1 cellular context compared by ENCODE assay signal in the genomic region with DNA sequence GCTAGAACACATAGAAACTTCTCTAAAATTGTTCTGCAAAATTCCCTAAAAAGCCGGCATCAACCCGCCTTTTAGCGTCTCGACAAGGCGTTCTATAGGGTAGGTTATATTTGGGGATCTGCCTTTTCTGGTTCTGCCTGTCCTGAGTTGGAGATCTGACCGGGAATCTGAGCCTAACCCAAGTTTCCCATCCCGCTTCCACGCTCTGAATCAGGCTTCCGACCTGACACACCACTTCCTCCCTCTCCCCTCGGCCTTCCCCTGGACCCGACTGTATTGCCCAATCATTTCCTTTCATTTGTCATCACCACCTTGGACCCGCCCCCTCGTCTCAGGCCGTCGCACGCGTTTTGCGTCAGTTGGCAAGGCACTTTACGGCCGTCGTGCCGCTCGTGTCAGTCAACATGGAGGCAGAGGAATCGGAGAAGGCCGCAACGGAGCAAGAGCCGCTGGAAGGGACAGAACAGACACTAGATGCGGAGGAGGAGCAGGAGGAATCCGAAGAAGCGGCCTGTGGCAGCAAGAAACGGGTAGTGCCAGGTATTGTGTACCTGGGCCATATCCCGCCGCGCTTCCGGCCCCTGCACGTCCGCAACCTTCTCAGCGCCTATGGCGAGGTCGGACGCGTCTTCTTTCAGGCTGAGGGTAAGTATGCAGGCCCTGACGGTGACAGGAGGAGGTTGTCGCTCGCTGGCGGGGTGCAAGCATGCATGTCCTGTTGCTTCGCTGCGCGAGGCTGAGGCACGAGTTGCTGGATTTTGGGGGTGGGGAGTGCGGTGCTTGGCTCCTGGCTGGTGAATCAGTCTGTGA.
TF ChIP-seq lines count a peak whose summit lies in the region.

A gene (plus strand): TSS at position 375 of the 810 bp plus-strand sequence. CDS start 30 bp downstream, at position 405.

TF ChIP-seq in K562, 482 proteins besides CTCF, POLR2A, EP300 and RAD21 (continued from another document and continues in another):
- TF ChIP-seq, protein P1, sequence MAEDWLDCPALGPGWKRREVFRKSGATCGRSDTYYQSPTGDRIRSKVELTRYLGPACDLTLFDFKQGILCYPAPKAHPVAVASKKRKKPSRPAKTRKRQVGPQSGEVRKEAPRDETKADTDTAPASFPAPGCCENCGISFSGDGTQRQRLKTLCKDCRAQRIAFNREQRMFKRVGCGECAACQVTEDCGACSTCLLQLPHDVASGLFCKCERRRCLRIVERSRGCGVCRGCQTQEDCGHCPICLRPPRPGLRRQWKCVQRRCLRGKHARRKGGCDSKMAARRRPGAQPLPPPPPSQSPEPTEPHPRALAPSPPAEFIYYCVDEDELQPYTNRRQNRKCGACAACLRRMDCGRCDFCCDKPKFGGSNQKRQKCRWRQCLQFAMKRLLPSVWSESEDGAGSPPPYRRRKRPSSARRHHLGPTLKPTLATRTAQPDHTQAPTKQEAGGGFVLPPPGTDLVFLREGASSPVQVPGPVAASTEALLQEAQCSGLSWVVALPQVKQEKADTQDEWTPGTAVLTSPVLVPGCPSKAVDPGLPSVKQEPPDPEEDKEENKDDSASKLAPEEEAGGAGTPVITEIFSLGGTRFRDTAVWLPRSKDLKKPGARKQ (CRISPR knock-in tag; IDR thresholded peaks at IDR 0.05) = no peak
- TF ChIP-seq CREB1 (IDR thresholded peaks at IDR 0.05) = peak; percentile 99
- peak; percentile 99 for TF ChIP-seq CREB1 (CRISPR knock-in tag; IDR thresholded peaks at IDR 0.05)
- TF ChIP-seq, protein P2, sequence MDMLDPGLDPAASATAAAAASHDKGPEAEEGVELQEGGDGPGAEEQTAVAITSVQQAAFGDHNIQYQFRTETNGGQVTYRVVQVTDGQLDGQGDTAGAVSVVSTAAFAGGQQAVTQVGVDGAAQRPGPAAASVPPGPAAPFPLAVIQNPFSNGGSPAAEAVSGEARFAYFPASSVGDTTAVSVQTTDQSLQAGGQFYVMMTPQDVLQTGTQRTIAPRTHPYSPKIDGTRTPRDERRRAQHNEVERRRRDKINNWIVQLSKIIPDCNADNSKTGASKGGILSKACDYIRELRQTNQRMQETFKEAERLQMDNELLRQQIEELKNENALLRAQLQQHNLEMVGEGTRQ (CRISPR knock-in tag; IDR thresholded peaks at IDR 0.05) = no peak
- TF ChIP-seq SIN3A (IDR thresholded peaks at IDR 0.05; ENCODE audit: borderline replicate concordance in 2 of 2, control insufficient read depth in 1 of 2, low read depth in 2 of 2, low read length in 2 of 2) = peak; percentile 79 to 91; a peak in 3 of 4 replicates
- TF ChIP-seq ZNF197 (CRISPR knock-in tag; IDR thresholded peaks at IDR 0.05; ENCODE audit: low read depth) = no peak
- TF ChIP-seq, protein P3, sequence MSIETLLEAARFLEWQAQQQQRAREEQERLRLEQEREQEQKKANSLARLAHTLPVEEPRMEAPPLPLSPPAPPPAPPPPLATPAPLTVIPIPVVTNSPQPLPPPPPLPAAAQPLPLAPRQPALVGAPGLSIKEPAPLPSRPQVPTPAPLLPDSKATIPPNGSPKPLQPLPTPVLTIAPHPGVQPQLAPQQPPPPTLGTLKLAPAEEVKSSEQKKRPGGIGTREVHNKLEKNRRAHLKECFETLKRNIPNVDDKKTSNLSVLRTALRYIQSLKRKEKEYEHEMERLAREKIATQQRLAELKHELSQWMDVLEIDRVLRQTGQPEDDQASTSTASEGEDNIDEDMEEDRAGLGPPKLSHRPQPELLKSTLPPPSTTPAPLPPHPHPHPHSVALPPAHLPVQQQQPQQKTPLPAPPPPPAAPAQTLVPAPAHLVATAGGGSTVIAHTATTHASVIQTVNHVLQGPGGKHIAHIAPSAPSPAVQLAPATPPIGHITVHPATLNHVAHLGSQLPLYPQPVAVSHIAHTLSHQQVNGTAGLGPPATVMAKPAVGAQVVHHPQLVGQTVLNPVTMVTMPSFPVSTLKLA (conservative IDR thresholded peaks at IDR 0.05) = peak; percentile 93 to 98
- TF ChIP-seq ZNF699 (CRISPR knock-in tag; IDR thresholded peaks at IDR 0.05; ENCODE audit: insufficient replicate concordance) = no peak
- peak; percentile 90 for TF ChIP-seq ETV1 (tag; conservative IDR thresholded peaks at IDR 0.05; ENCODE audit: low read depth)
- TF ChIP-seq, protein P4, sequence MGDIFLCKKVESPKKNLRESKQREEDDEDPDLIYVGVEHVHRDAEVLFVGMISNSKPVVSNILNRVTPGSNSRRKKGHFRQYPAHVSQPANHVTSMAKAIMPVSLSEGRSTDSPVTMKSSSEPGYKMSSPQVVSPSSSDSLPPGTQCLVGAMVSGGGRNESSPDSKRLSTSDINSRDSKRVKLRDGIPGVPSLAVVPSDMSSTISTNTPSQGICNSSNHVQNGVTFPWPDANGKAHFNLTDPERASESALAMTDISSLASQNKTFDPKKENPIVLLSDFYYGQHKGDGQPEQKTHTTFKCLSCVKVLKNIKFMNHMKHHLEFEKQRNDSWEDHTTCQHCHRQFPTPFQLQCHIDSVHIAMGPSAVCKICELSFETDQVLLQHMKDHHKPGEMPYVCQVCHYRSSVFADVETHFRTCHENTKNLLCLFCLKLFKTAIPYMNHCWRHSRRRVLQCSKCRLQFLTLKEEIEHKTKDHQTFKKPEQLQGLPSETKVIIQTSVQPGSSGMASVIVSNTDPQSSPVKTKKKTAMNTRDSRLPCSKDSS (IDR thresholded peaks at IDR 0.05; ENCODE audit: low read depth, partially characterized antibody) = no peak
- TF ChIP-seq ELF4 (CRISPR knock-in tag; IDR thresholded peaks at IDR 0.05) = peak; percentile 84
- TF ChIP-seq HNRNPK (IDR thresholded peaks at IDR 0.05; ENCODE audit: low read depth, low read length, poor library complexity, severe bottlenecking) = no peak
- TF ChIP-seq, protein P5, sequence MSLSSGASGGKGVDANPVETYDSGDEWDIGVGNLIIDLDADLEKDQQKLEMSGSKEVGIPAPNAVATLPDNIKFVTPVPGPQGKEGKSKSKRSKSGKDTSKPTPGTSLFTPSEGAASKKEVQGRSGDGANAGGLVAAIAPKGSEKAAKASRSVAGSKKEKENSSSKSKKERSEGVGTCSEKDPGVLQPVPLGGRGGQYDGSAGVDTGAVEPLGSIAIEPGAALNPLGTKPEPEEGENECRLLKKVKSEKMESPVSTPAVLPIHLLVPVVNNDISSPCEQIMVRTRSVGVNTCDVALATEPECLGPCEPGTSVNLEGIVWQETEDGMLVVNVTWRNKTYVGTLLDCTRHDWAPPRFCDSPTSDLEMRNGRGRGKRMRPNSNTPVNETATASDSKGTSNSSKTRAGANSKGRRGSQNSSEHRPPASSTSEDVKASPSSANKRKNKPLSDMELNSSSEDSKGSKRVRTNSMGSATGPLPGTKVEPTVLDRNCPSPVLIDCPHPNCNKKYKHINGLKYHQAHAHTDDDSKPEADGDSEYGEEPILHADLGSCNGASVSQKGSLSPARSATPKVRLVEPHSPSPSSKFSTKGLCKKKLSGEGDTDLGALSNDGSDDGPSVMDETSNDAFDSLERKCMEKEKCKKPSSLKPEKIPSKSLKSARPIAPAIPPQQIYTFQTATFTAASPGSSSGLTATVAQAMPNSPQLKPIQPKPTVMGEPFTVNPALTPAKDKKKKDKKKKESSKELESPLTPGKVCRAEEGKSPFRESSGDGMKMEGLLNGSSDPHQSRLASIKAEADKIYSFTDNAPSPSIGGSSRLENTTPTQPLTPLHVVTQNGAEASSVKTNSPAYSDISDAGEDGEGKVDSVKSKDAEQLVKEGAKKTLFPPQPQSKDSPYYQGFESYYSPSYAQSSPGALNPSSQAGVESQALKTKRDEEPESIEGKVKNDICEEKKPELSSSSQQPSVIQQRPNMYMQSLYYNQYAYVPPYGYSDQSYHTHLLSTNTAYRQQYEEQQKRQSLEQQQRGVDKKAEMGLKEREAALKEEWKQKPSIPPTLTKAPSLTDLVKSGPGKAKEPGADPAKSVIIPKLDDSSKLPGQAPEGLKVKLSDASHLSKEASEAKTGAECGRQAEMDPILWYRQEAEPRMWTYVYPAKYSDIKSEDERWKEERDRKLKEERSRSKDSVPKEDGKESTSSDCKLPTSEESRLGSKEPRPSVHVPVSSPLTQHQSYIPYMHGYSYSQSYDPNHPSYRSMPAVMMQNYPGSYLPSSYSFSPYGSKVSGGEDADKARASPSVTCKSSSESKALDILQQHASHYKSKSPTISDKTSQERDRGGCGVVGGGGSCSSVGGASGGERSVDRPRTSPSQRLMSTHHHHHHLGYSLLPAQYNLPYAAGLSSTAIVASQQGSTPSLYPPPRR (CRISPR knock-in tag; IDR thresholded peaks at IDR 0.05; ENCODE audit: borderline replicate concordance) = no peak
- no peak for TF ChIP-seq ZNF165 (CRISPR knock-in tag; IDR thresholded peaks at IDR 0.05; ENCODE audit: borderline replicate concordance)
- peak in 1 of 2 experiments; percentile 81; a peak in 2 of 4 replicates for TF ChIP-seq ARNT (IDR thresholded peaks at IDR 0.05)
- TF ChIP-seq CXXC5 (CRISPR knock-in tag; IDR thresholded peaks at IDR 0.05) = peak; percentile 79
- TF ChIP-seq, protein P6, sequence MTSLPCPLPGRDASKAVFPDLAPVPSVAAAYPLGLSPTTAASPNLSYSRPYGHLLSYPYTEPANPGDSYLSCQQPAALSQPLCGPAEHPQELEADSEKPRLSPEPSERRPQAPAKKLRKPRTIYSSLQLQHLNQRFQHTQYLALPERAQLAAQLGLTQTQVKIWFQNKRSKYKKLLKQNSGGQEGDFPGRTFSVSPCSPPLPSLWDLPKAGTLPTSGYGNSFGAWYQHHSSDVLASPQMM (CRISPR knock-in tag; IDR thresholded peaks at IDR 0.05) = no peak
- no peak for TF ChIP-seq TEAD2 (tag; IDR thresholded peaks at IDR 0.05)
- TF ChIP-seq MEIS2 (IDR thresholded peaks at IDR 0.05; ENCODE audit: partially characterized antibody) = peak; percentile 98
- no peak for TF ChIP-seq BRF1 (IDR thresholded peaks at IDR 0.05; ENCODE audit: borderline replicate concordance, extremely low read depth, insufficient read length)
- TF ChIP-seq CEBPB (tag; IDR thresholded peaks at IDR 0.05) = peak; percentile 100
- no peak for TF ChIP-seq ZNF780A (CRISPR knock-in tag; IDR thresholded peaks at IDR 0.05)
- TF ChIP-seq BACH1 (tag; IDR thresholded peaks at IDR 0.05) = peak; percentile 96
- peak; percentile 99 for TF ChIP-seq MTA1 (IDR thresholded peaks at IDR 0.05; ENCODE audit: borderline replicate concordance)
- TF ChIP-seq ZZZ3 (IDR thresholded peaks at IDR 0.05) = no peak
- peak in 1 of 2 experiments; percentile 12; a peak in 2 of 4 replicates for TF ChIP-seq TEAD1 (CRISPR knock-in tag; IDR thresholded peaks at IDR 0.05)
- no peak for TF ChIP-seq ZNF174 (CRISPR knock-in tag; IDR thresholded peaks at IDR 0.05)
- TF ChIP-seq, protein P7, sequence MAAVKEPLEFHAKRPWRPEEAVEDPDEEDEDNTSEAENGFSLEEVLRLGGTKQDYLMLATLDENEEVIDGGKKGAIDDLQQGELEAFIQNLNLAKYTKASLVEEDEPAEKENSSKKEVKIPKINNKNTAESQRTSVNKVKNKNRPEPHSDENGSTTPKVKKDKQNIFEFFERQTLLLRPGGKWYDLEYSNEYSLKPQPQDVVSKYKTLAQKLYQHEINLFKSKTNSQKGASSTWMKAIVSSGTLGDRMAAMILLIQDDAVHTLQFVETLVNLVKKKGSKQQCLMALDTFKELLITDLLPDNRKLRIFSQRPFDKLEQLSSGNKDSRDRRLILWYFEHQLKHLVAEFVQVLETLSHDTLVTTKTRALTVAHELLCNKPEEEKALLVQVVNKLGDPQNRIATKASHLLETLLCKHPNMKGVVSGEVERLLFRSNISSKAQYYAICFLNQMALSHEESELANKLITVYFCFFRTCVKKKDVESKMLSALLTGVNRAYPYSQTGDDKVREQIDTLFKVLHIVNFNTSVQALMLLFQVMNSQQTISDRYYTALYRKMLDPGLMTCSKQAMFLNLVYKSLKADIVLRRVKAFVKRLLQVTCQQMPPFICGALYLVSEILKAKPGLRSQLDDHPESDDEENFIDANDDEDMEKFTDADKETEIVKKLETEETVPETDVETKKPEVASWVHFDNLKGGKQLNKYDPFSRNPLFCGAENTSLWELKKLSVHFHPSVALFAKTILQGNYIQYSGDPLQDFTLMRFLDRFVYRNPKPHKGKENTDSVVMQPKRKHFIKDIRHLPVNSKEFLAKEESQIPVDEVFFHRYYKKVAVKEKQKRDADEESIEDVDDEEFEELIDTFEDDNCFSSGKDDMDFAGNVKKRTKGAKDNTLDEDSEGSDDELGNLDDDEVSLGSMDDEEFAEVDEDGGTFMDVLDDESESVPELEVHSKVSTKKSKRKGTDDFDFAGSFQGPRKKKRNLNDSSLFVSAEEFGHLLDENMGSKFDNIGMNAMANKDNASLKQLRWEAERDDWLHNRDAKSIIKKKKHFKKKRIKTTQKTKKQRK (IDR thresholded peaks at IDR 0.05; ENCODE audit: borderline replicate concordance, low read depth, low read length) = 0 out of 2 replicates have a peak, but pooled peaks have one; percentile 21
- TF ChIP-seq, protein P8, sequence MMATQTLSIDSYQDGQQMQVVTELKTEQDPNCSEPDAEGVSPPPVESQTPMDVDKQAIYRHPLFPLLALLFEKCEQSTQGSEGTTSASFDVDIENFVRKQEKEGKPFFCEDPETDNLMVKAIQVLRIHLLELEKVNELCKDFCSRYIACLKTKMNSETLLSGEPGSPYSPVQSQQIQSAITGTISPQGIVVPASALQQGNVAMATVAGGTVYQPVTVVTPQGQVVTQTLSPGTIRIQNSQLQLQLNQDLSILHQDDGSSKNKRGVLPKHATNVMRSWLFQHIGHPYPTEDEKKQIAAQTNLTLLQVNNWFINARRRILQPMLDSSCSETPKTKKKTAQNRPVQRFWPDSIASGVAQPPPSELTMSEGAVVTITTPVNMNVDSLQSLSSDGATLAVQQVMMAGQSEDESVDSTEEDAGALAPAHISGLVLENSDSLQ (IDR thresholded peaks at IDR 0.05) = peak; percentile 98
- TF ChIP-seq POLR3A (IDR thresholded peaks at IDR 0.05; ENCODE audit: borderline replicate concordance, extremely low read depth, insufficient read depth, insufficient read length) = no peak
- peak; percentile 69 for TF ChIP-seq BCOR (IDR thresholded peaks at IDR 0.05)
- TF ChIP-seq ZNF444 (CRISPR knock-in tag; IDR thresholded peaks at IDR 0.05) = no peak
- no peak for TF ChIP-seq ZNF717 (CRISPR knock-in tag; IDR thresholded peaks at IDR 0.05)
- no peak for TF ChIP-seq SLC30A9 (CRISPR knock-in tag; IDR thresholded peaks at IDR 0.05)
- TF ChIP-seq ZNF551 (CRISPR knock-in tag; IDR thresholded peaks at IDR 0.05) = no peak
- peak; percentile 83 for TF ChIP-seq ESRRA (IDR thresholded peaks at IDR 0.05; ENCODE audit: borderline replicate concordance, low read depth)
- no peak for TF ChIP-seq KLF6 (CRISPR knock-in tag; IDR thresholded peaks at IDR 0.05; ENCODE audit: borderline replicate concordance)
- TF ChIP-seq TOE1 (IDR thresholded peaks at IDR 0.05; ENCODE audit: borderline replicate concordance) = 0 out of 2 replicates have a peak, but pooled peaks have one; percentile 23
- TF ChIP-seq TOE1 (CRISPR knock-in tag; IDR thresholded peaks at IDR 0.05; ENCODE audit: borderline replicate concordance, low read depth) = no peak
- TF ChIP-seq ZKSCAN8 (CRISPR knock-in tag; IDR thresholded peaks at IDR 0.05) = no peak
- TF ChIP-seq HMG20B (CRISPR knock-in tag; IDR thresholded peaks at IDR 0.05) = no peak; the same call in 1 of the 2 replicates
- TF ChIP-seq, protein P9, sequence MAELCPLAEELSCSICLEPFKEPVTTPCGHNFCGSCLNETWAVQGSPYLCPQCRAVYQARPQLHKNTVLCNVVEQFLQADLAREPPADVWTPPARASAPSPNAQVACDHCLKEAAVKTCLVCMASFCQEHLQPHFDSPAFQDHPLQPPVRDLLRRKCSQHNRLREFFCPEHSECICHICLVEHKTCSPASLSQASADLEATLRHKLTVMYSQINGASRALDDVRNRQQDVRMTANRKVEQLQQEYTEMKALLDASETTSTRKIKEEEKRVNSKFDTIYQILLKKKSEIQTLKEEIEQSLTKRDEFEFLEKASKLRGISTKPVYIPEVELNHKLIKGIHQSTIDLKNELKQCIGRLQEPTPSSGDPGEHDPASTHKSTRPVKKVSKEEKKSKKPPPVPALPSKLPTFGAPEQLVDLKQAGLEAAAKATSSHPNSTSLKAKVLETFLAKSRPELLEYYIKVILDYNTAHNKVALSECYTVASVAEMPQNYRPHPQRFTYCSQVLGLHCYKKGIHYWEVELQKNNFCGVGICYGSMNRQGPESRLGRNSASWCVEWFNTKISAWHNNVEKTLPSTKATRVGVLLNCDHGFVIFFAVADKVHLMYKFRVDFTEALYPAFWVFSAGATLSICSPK (IDR thresholded peaks at IDR 0.05; ENCODE audit: borderline replicate concordance) = no peak
